Comparison of ENCODE assay signal across 10 cellular contexts in genomic region chr6:125792172-125792571, GRCh38. TPM values are rescaled to one million over a fixed set of nuclear protein-coding genes. Genes with fewer than 3 reads are reported as not detected.
DNase-seq lines count a peak whose midpoint lies in the region; ATAC-seq and TF ChIP-seq lines count a peak whose summit lies in the region.
"Had no signal": no experiment of that assay in that cellular context is flagged by ENCODE, and none has a peak within 500 bp of the region (broad histone marks: within the 10 kb centered on the region; RNA-seq: fewer than 3 reads in every experiment).

No MANE protein-coding gene starts in this region.

- no peak for DNase-seq in activated naive CD4-positive, alpha-beta T cell treated with anti-CD3 and anti-CD28 coated beads, Interleukin-2, amount 10 ng/mL, durations not matched to agents 7 days and 5 days
- no peak for DNase-seq in activated naive CD4-positive, alpha-beta T cell (lab: John Stamatoyannopoulos, UW)
- no peak for DNase-seq in foreskin fibroblast
- no peak for DNase-seq in tibial nerve (ENCODE audit: low spot score in 2 of 2)
- DNase-seq in NCI-H1436 treated with DMSO at 0.1 percent for 48 hours (lab: John Stamatoyannopoulos, UW) = no peak
- no peak for DNase-seq in stimulated activated naive B cell treated with anti-CD40 and anti-IgM and Interleukin-4, amounts not matched to agents 10 μg/mL and 1 μg/mL and 100 μg/mL, for 72 hours
- DNase-seq: amniotic stem cell had no signal

- H3K36me3 ChIP-seq in tibial nerve = peaks cover 0 to 5% (median 0%) of the 10 kb centered on the region in 3 donors

- no peaks in the 10 kb centered on the region for H3K27me3 ChIP-seq in tibial nerve

- WGBS in tibial nerve, 2 donors = 57% methylated on average over 3 of the region's 3 CpGs

- CTCF ChIA-PET in activated naive CD4-positive, alpha-beta T cell treated with anti-CD3 and anti-CD28 coated beads, Interleukin-2, amount 10 ng/mL, durations not matched to agents 7 days and 5 days (lab: Charles Lee) = interaction anchor here (0.8 to 7.0 kb wide), 21 partner anchors 10 to 203 kb away, joined by 3 to 140 read pairs (median 5); partner anchors contain the start of genes HINT3 and TRMT11

- no peak overlapping the region for H3K27ac Mint-ChIP-seq in activated naive CD4-positive, alpha-beta T cell treated with anti-CD3 and anti-CD28 coated beads, Interleukin-2, amount 10 ng/mL, durations not matched to agents 7 days and 5 days
- H3K27ac Mint-ChIP-seq in activated T-helper 17 cell treated with anti-CD3 and anti-CD28 coated beads, Interleukin-2, amount 50 U/mL, for 72 hours = peak overlapping the region; percentile 93
- no peak overlapping the region for H3K27ac Mint-ChIP-seq in stimulated activated naive B cell treated with anti-CD40 and anti-IgM and Interleukin-4, amounts not matched to agents 10 μg/mL and 1 μg/mL and 100 μg/mL, for 72 hours

- no peak for ATAC-seq in activated T-helper 17 cell treated with anti-CD3 and anti-CD28 coated beads, Interleukin-2, amount 50 U/mL, for 72 hours (replicated peaks)
- no peak for ATAC-seq in HG03342 (IDR thresholded peaks at IDR 0.05; ENCODE audit: unreplicated experiment)
- ATAC-seq in stimulated activated naive B cell treated with anti-CD40 and anti-IgM and Interleukin-4, amounts not matched to agents 10 μg/mL and 1 μg/mL and 100 μg/mL, for 72 hours (replicated peaks) = no peak

- no peaks in the 10 kb centered on the region for H3K9me3 Mint-ChIP-seq in activated naive CD4-positive, alpha-beta T cell treated with anti-CD3 and anti-CD28 coated beads, Interleukin-2, amount 10 ng/mL, durations not matched to agents 7 days and 5 days
- H3K9me3 Mint-ChIP-seq in activated T-helper 17 cell treated with anti-CD3 and anti-CD28 coated beads, Interleukin-2, amount 50 U/mL, for 72 hours = no peaks in the 10 kb centered on the region
- H3K9me3 Mint-ChIP-seq in stimulated activated naive B cell treated with anti-CD40 and anti-IgM and Interleukin-4, amounts not matched to agents 10 μg/mL and 1 μg/mL and 100 μg/mL, for 72 hours = no peaks in the 10 kb centered on the region

- no peak for TF ChIP-seq EP300 in tibial nerve (IDR thresholded peaks at IDR 0.05)

- TF ChIP-seq CTCF in foreskin fibroblast (IDR thresholded peaks at IDR 0.05; ENCODE audit: low read depth, low read length) (no peak), tibial nerve (IDR thresholded peaks at IDR 0.05) (no peak)

- peak overlapping the region; percentile 86 for H3K4me3 Mint-ChIP-seq in activated naive CD4-positive, alpha-beta T cell treated with anti-CD3 and anti-CD28 coated beads, Interleukin-2, amount 10 ng/mL, durations not matched to agents 7 days and 5 days
- H3K4me3 Mint-ChIP-seq in activated T-helper 17 cell treated with anti-CD3 and anti-CD28 coated beads, Interleukin-2, amount 50 U/mL, for 72 hours = peak overlapping the region; percentile 92
- no peak overlapping the region for H3K4me3 Mint-ChIP-seq in stimulated activated naive B cell treated with anti-CD40 and anti-IgM and Interleukin-4, amounts not matched to agents 10 μg/mL and 1 μg/mL and 100 μg/mL, for 72 hours

- H3K36me3 Mint-ChIP-seq in activated naive CD4-positive, alpha-beta T cell treated with anti-CD3 and anti-CD28 coated beads, Interleukin-2, amount 10 ng/mL, durations not matched to agents 7 days and 5 days = peaks cover 19% of the 10 kb centered on the region
- H3K36me3 Mint-ChIP-seq in activated T-helper 17 cell treated with anti-CD3 and anti-CD28 coated beads, Interleukin-2, amount 50 U/mL, for 72 hours (ENCODE audit: low read depth) = peaks cover 44% of the 10 kb centered on the region
- H3K36me3 Mint-ChIP-seq in stimulated activated naive B cell treated with anti-CD40 and anti-IgM and Interleukin-4, amounts not matched to agents 10 μg/mL and 1 μg/mL and 100 μg/mL, for 72 hours = peaks cover 0 to 3% of the 10 kb centered on the region in 2 donors

- peak overlapping the region in 3 of 4 donors; percentile 96 to 99 (median 98) for H3K27ac ChIP-seq in tibial nerve

- H3K4me1 ChIP-seq in tibial nerve = peaks cover 0 to 68% (median 40%) of the 10 kb centered on the region in 4 donors

- no peaks in the 10 kb centered on the region for H3K9me3 ChIP-seq in tibial nerve

- H3K4me1 Mint-ChIP-seq in activated naive CD4-positive, alpha-beta T cell treated with anti-CD3 and anti-CD28 coated beads, Interleukin-2, amount 10 ng/mL, durations not matched to agents 7 days and 5 days = peaks cover 53% of the 10 kb centered on the region
- H3K4me1 Mint-ChIP-seq in activated T-helper 17 cell treated with anti-CD3 and anti-CD28 coated beads, Interleukin-2, amount 50 U/mL, for 72 hours = peaks cover 38% of the 10 kb centered on the region
- peaks cover 34 to 54% of the 10 kb centered on the region in 2 donors for H3K4me1 Mint-ChIP-seq in stimulated activated naive B cell treated with anti-CD40 and anti-IgM and Interleukin-4, amounts not matched to agents 10 μg/mL and 1 μg/mL and 100 μg/mL, for 72 hours

- no peaks in the 10 kb centered on the region for H3K27me3 Mint-ChIP-seq in activated naive CD4-positive, alpha-beta T cell treated with anti-CD3 and anti-CD28 coated beads, Interleukin-2, amount 10 ng/mL, durations not matched to agents 7 days and 5 days
- H3K27me3 Mint-ChIP-seq in activated T-helper 17 cell treated with anti-CD3 and anti-CD28 coated beads, Interleukin-2, amount 50 U/mL, for 72 hours = no peaks in the 10 kb centered on the region
- peaks cover 0 to 5% of the 10 kb centered on the region in 2 donors for H3K27me3 Mint-ChIP-seq in stimulated activated naive B cell treated with anti-CD40 and anti-IgM and Interleukin-4, amounts not matched to agents 10 μg/mL and 1 μg/mL and 100 μg/mL, for 72 hours

- no peak for TF ChIP-seq POLR2A in tibial nerve (IDR thresholded peaks at IDR 0.05)

- peak overlapping the region; percentile 90 to 91 for H3K4me3 ChIP-seq in foreskin fibroblast (ENCODE audit: low read depth in 1 of 2, low read length in 2 of 2)
- peak overlapping the region in 3 of 4 donors; percentile 77 to 94 (median 91) for H3K4me3 ChIP-seq in tibial nerve

RNA-seq across cellular contexts. Expression of gene NCOA7, which starts 1.4 kb away (rescaled TPM):
- 10 to 100 TPM; 44.6 to 59.9 TPM for total RNA-seq in activated T-helper 17 cell treated with anti-CD3 and anti-CD28 coated beads, Interleukin-2, amount 50 U/mL, for 72 hours
- 10 to 100 TPM; 38.7 to 86.7 (median 59.7) TPM for total RNA-seq in tibial nerve

RNA-seq across cellular contexts. Expression of gene HEY2, which starts 42.7 kb away (rescaled TPM):
- total RNA-seq in activated T-helper 17 cell treated with anti-CD3 and anti-CD28 coated beads, Interleukin-2, amount 50 U/mL, for 72 hours = under 1 TPM in 1 of 2 donors, not detected in 1; 0.09 TPM
- 1 to 10 TPM; 1.5 to 7.3 (median 4.3) TPM for total RNA-seq in tibial nerve
- total RNA-seq: T-helper 1 cell treated with Interleukin-12 subunit alpha and Interleukin-12 subunit beta and Interleukin-4 antibody, amounts not matched to agents 30 ng/mL and 1 ng/mL, for 36 hours had no signal

Comparison
In these comparisons a context has a peak if more than half of its experiments do, and no peak if none do; other contexts are left out.
1. H3K4me3 Mint-ChIP-seq: peak in activated naive CD4-positive, alpha-beta T cell treated with anti-CD3 and anti-CD28 coated beads, Interleukin-2, amount 10 ng/mL, durations not matched to agents 7 days and 5 days (single experiment) and activated T-helper 17 cell treated with anti-CD3 and anti-CD28 coated beads, Interleukin-2, amount 50 U/mL, for 72 hours (single experiment); none in stimulated activated naive B cell treated with anti-CD40 and anti-IgM and Interleukin-4, amounts not matched to agents 10 μg/mL and 1 μg/mL and 100 μg/mL, for 72 hours (0 of 2).